ENCODE assay signal across 12 cellular contexts in genomic region chr6:24664049-24664987, GRCh38. TPM values are rescaled to one million over a fixed set of nuclear protein-coding genes. Genes with fewer than 3 reads are reported as not detected.
DNase-seq lines count a peak whose midpoint lies in the region; ATAC-seq, FAIRE-seq and TF ChIP-seq lines count a peak whose summit lies in the region.
"Had no signal": no experiment of that assay in that cellular context is flagged by ENCODE, and none has a peak within 500 bp of the region (broad histone marks: within the 10 kb centered on the region; RNA-seq: fewer than 3 reads in every experiment).

No MANE protein-coding gene starts in this region.

- peak overlapping the region; percentile 86 for H3K27ac ChIP-seq in CD4-positive, CD25-positive, alpha-beta regulatory T cell (ENCODE audit: insufficient read depth, low read length, poor library complexity, severe bottlenecking)
- no peak overlapping the region for H3K27ac ChIP-seq in HUES48 (ENCODE audit: low read depth, low read length)
- no peak overlapping the region for H3K27ac ChIP-seq in GM12878 (ENCODE audit: control insufficient read depth, insufficient read depth)
- H3K27ac ChIP-seq: body of pancreas, psoas muscle had no signal

- no TSS peak for BruUV-seq in GM12878 (replicated peaks; lab: Mats Ljungman, UMichigan)

- H3K36me3 Mint-ChIP-seq in CD4-positive, CD25-positive, alpha-beta regulatory T cell = peaks cover 36% of the 10 kb centered on the region
- H3K36me3 Mint-ChIP-seq in naive thymus-derived CD8-positive, alpha-beta T cell = peaks cover 0 to 53% (median 6%) of the 10 kb centered on the region in 3 donors

- H3K27ac Mint-ChIP-seq in CD4-positive, CD25-positive, alpha-beta regulatory T cell = peak overlapping the region; percentile 4 to 97 (median 17)
- peak overlapping the region in 7 of 10 donors; percentile 3 to 100 (median 39) for H3K27ac Mint-ChIP-seq in naive thymus-derived CD8-positive, alpha-beta T cell

- no peaks in the 10 kb centered on the region for H3K27me3 Mint-ChIP-seq in CD4-positive, CD25-positive, alpha-beta regulatory T cell
- H3K27me3 Mint-ChIP-seq in naive thymus-derived CD8-positive, alpha-beta T cell = no peaks in the 10 kb centered on the region

- SMC1A ChIA-PET in GM12878 (lab: Charles Lee; ENCODE audit: uncharacterized antibody, unreplicated experiment) = interaction anchor here (0.9 to 1.7 kb wide), 7 partner anchors 19 to 407 kb away, joined by 3 to 6 read pairs (median 3); no protein-coding TSS in a partner anchor

- 95% methylated on average over 7 of the region's 7 CpGs for WGBS in GM12878 (ENCODE audit: insufficient coverage, insufficient replicate concordance, low lambda C conversion rate, missing lambda C conversion rate)

- H3K9me3 Mint-ChIP-seq in CD4-positive, CD25-positive, alpha-beta regulatory T cell = peaks cover 0 to 2% (median 0%) of the 10 kb centered on the region in 7 donors
- no peaks in the 10 kb centered on the region for H3K9me3 Mint-ChIP-seq in naive thymus-derived CD8-positive, alpha-beta T cell

- no peak for ATAC-seq in CD4-positive, CD25-positive, alpha-beta regulatory T cell (ENCODE audit: low read depth in 2 of 2)
- no peak for ATAC-seq in GM12878
- no peak for ATAC-seq in naive thymus-derived CD8-positive, alpha-beta T cell
- no peak for ATAC-seq in GM18517 (IDR thresholded peaks at IDR 0.05; ENCODE audit: unreplicated experiment)
- ATAC-seq in omental fat pad (ENCODE audit: low FRiP score) = no peak
- ATAC-seq: body of pancreas, psoas muscle had no signal

- peak overlapping the region; percentile 94 to 100 (median 99) for H3K4me3 Mint-ChIP-seq in CD4-positive, CD25-positive, alpha-beta regulatory T cell
- H3K4me3 Mint-ChIP-seq in naive thymus-derived CD8-positive, alpha-beta T cell = peak overlapping the region in 9 of 10 donors; percentile 53 to 100 (median 99)

- peaks cover 39% of the 10 kb centered on the region for H3K79me2 ChIP-seq in GM12878 (ENCODE audit: control insufficient read depth, insufficient read depth, low read length)

- RAD21 ChIA-PET in GM12878 (lab: Charles Lee; ENCODE audit: unreplicated experiment) = no interaction called here

- POLR2A ChIA-PET in GM12878 (lab: Charles Lee) = interaction anchor here (0.7 to 1.9 kb wide), 4 partner anchors 54 to 362 kb away, joined by 3 to 8 read pairs (median 4); partner anchors contain the start of gene C6orf62
- POLR2A ChIA-PET in naive thymus-derived CD8-positive, alpha-beta T cell (lab: Charles Lee) = interaction anchor here (2.9 kb wide), 1 partner anchor 18 kb away, joined by 12 read pairs; the partner anchor contains the start of gene KIAA0319

- H3K4me2 ChIP-seq in GM12878 (ENCODE audit: control insufficient read depth, insufficient read depth) = peak overlapping the region; percentile 51

- peaks cover 30% of the 10 kb centered on the region for H3K36me3 ChIP-seq in CD4-positive, CD25-positive, alpha-beta regulatory T cell (ENCODE audit: control insufficient read depth, insufficient read depth, low read length)
- H3K36me3 ChIP-seq in HUES48 (ENCODE audit: control insufficient read depth, insufficient read depth, low read length) = peaks cover 42% of the 10 kb centered on the region
- H3K36me3 ChIP-seq in GM12878 (ENCODE audit: control insufficient read depth in 2 of 2, insufficient read depth in 2 of 2, low read length in 1 of 2) = peaks cover 0 to 13% of the 10 kb centered on the region in 2 experiments; a peak in 2 of 4 replicates

- H3K27me3 ChIP-seq in CD4-positive, CD25-positive, alpha-beta regulatory T cell (ENCODE audit: control insufficient read depth, insufficient read depth, low read length) = no peaks in the 10 kb centered on the region
- H3K27me3 ChIP-seq in HUES48 (ENCODE audit: control insufficient read depth, insufficient read depth, low read length) = no peaks in the 10 kb centered on the region
- H3K27me3 ChIP-seq in GM12878 (replicated peaks in 1 of 2; ENCODE audit: control insufficient read depth in 2 of 2, insufficient read depth in 2 of 2, low read length in 1 of 2) = no peaks in the 10 kb centered on the region
- H3K27me3 ChIP-seq: body of pancreas had no signal

- DNase-seq in CD4-positive, CD25-positive, alpha-beta regulatory T cell = no peak
- no peak for DNase-seq in GM12878 (ENCODE audit: low read depth, low spot score)
- DNase-seq in naive thymus-derived CD8-positive, alpha-beta T cell = no peak
- no peak for DNase-seq in NCI-H146 (lab: John Stamatoyannopoulos, UW)
- DNase-seq in nucleus accumbens (lab: John Stamatoyannopoulos, UW) = no peak
- DNase-seq in omental fat pad (ENCODE audit: low spot score) = no peak
- DNase-seq: body of pancreas, psoas muscle had no signal

- TF ChIP-seq RAD21 in GM12878 (IDR thresholded peaks at IDR 0.05; ENCODE audit: insufficient read depth, low read depth, low read length) = no peak

- no peaks in the 10 kb centered on the region for H4K20me1 ChIP-seq in GM12878 (ENCODE audit: control insufficient read depth, insufficient read depth)

- no peak for FAIRE-seq in GM12878 (lab: Jason Lieb, UNC)
- FAIRE-seq: D721Med, islet of Langerhans had no signal

- TF ChIP-seq POLR2A in GM12878 (IDR thresholded peaks at IDR 0.05; ENCODE audit: low read depth, low read length) = no peak

- H3K4me1 ChIP-seq in CD4-positive, CD25-positive, alpha-beta regulatory T cell (ENCODE audit: control insufficient read depth, insufficient read depth, low read length, poor library complexity, severe bottlenecking) = peaks cover 44% of the 10 kb centered on the region
- peaks cover 16% of the 10 kb centered on the region for H3K4me1 ChIP-seq in HUES48 (ENCODE audit: control insufficient read depth, insufficient read depth, low read length)
- peaks cover 10% of the 10 kb centered on the region for H3K4me1 ChIP-seq in GM12878 (ENCODE audit: control insufficient read depth, insufficient read depth, low read length)

- intact Hi-C loops in GM12878 (cut with micrococcal nuclease; ENCODE audit: unreplicated experiment) = no loop called here

- no peak overlapping the region for H2AFZ ChIP-seq in GM12878 (ENCODE audit: control insufficient read depth, low read depth, low read length)

- no peak overlapping the region for H3K9ac ChIP-seq in HUES48 (ENCODE audit: low read depth, low read length)
- H3K9ac ChIP-seq in GM12878 (ENCODE audit: control insufficient read depth, insufficient read depth, low read length) = peak overlapping the region; percentile 38

- peaks cover 47 to 92% (median 70%) of the 10 kb centered on the region in 4 donors for H3K4me1 Mint-ChIP-seq in CD4-positive, CD25-positive, alpha-beta regulatory T cell
- H3K4me1 Mint-ChIP-seq in naive thymus-derived CD8-positive, alpha-beta T cell = peaks cover 34 to 83% (median 75%) of the 10 kb centered on the region in 4 donors

- no peak for TF ChIP-seq EP300 in GM12878 (IDR thresholded peaks at IDR 0.05; ENCODE audit: borderline replicate concordance in 1 of 2, control insufficient read depth in 1 of 2, low read depth in 2 of 2, low read length in 2 of 2)

- H3K9me3 ChIP-seq in CD4-positive, CD25-positive, alpha-beta regulatory T cell (ENCODE audit: control insufficient read depth in 2 of 2, low read length in 2 of 2) = no peaks in the 10 kb centered on the region
- peaks cover 2% of the 10 kb centered on the region; the same call in 1 of the 2 replicates for H3K9me3 ChIP-seq in HUES48 (ENCODE audit: control insufficient read depth, insufficient read depth, low read length)
- no peaks in the 10 kb centered on the region for H3K9me3 ChIP-seq in GM12878 (replicated peaks; ENCODE audit: control insufficient read depth, insufficient read depth, low read length)
- H3K9me3 ChIP-seq: body of pancreas, psoas muscle had no signal

- in situ Hi-C loops in GM12878 (cut with MboI) = no loop called here

- CTCF ChIA-PET in GM12878 (lab: Yijun Ruan, JAX) = interaction anchor here (0.8 to 2.1 kb wide), 4 partner anchors 9 to 115 kb away, joined by 3 to 6 read pairs (median 4); no protein-coding TSS in a partner anchor

- no peak for TF ChIP-seq CTCF in GM12878 (IDR thresholded peaks at IDR 0.05 in 2 of 3, conservative IDR thresholded peaks at IDR 0.05 in 1 of 3; ENCODE audit: control insufficient read depth in 2 of 3, extremely low read depth in 1 of 3, insufficient read depth in 1 of 3, low read depth in 3 of 3, low read length in 3 of 3)
- no peak for TF ChIP-seq CTCF in omental fat pad (IDR thresholded peaks at IDR 0.05)

- H3K4me3 ChIP-seq in CD4-positive, CD25-positive, alpha-beta regulatory T cell (ENCODE audit: low read depth, low read length) = peak overlapping the region; percentile 97
- H3K4me3 ChIP-seq in HUES48 (ENCODE audit: low read depth, low read length) (0 out of 2 replicates have a peak overlapping the region, but pooled peaks have one; percentile 94), GM12878 (no peak overlapping the region; the same call in 1 of the 2 replicates)
- H3K4me3 ChIP-seq: body of pancreas had no signal

RNA-seq across cellular contexts. Expression of gene TDP2, which starts 2.4 kb away (rescaled TPM):
- total RNA-seq in CD4-positive, CD25-positive, alpha-beta regulatory T cell = 43.2 TPM
- polyA plus RNA-seq in CD4-positive, CD25-positive, alpha-beta regulatory T cell = 10 to 100 TPM; 55.2 to 68.6 (median 57.1) TPM
- 44.7 and 45.5 TPM in 2 replicates for total RNA-seq in GM12878 (2013; cell fraction: nucleolus; rRNA removed)
- 32.1 and 35.1 TPM in 2 replicates for total RNA-seq in GM12878 (2014; rRNA removed)
- 30.4 and 32.9 TPM in 2 replicates for total RNA-seq in GM12878 (2014; rRNA removed; fragmentation: Illumina TruSeq; extraction: Trizol)
- 35.8 and 38.1 TPM in 2 replicates for total RNA-seq in GM12878 (2021)
- polyA plus RNA-seq in GM12878 (2011; ENCODE audit: low read depth) = 26.8 TPM
- polyA plus RNA-seq in GM12878 (2011; rRNA removed) = 48.7 and 71.6 TPM in 2 replicates
- 18.0 and 28.8 TPM in 2 replicates for polyA plus RNA-seq in GM12878 (2011; cell fraction: cytosol; rRNA removed)
- 33.2 and 46.6 TPM in 2 replicates for polyA plus RNA-seq in GM12878 (2011; cell fraction: nucleus; rRNA removed)
- polyA plus RNA-seq in GM12878 (2012) = 35.9 and 36.0 TPM in 2 replicates
- polyA plus RNA-seq in GM12878 (2014; fragmentation: Illumina TruSeq; extraction: Trizol) = 52.5 and 59.2 TPM in 2 replicates
- polyA plus RNA-seq in GM12878 (2014; fragmentation: Nextera tagmentation; extraction: Ambion mirVana) = 10 to 100 TPM; 24.4 to 29.8 TPM
- polyA plus RNA-seq in GM12878 (2014; rRNA removed) = 35.3 and 39.6 TPM in 2 replicates
- 10 to 100 TPM; 50.5 to 53.3 TPM for polyA plus RNA-seq in GM12878 (2016; fragmentation: Nextera tagmentation; extraction: Ambion mirVana)
- 20.3 and 20.5 TPM in 2 replicates for polyA minus RNA-seq in GM12878 (2011; rRNA and poly(A)+ RNA removed)
- 10.8 and 11.3 TPM in 2 replicates for polyA minus RNA-seq in GM12878 (2011; cell fraction: cytosol; rRNA and poly(A)+ RNA removed)
- 33.6 and 57.3 TPM in 2 replicates for polyA minus RNA-seq in GM12878 (2011; cell fraction: nucleus; rRNA and poly(A)+ RNA removed)
- total RNA-seq in naive thymus-derived CD8-positive, alpha-beta T cell = 10 to 100 TPM; 74.7 to 76.6 TPM
- polyA plus RNA-seq in naive thymus-derived CD8-positive, alpha-beta T cell = 10 to 100 TPM; 37.9 to 49.1 (median 44.5) TPM
- total RNA-seq in omental fat pad = 10 to 100 TPM; 24.0 to 40.2 (median 33.1) TPM

RNA-seq across cellular contexts. Expression of gene ACOT13, which starts 2.6 kb away (rescaled TPM):
- 2.9 TPM for total RNA-seq in CD4-positive, CD25-positive, alpha-beta regulatory T cell
- 10 to 100 TPM; 14.3 to 26.7 (median 17.2) TPM for polyA plus RNA-seq in CD4-positive, CD25-positive, alpha-beta regulatory T cell
- total RNA-seq in GM12878 (2013; cell fraction: nucleolus; rRNA removed) = 3.6 and 4.8 TPM in 2 replicates
- total RNA-seq in GM12878 (2014; rRNA removed) = 6.0 and 7.5 TPM in 2 replicates
- total RNA-seq in GM12878 (2014; rRNA removed; fragmentation: Illumina TruSeq; extraction: Trizol) = 26.6 and 28.2 TPM in 2 replicates
- total RNA-seq in GM12878 (2021) = 28.6 and 33.8 TPM in 2 replicates
- 3.9 TPM for polyA plus RNA-seq in GM12878 (2011; ENCODE audit: low read depth)
- polyA plus RNA-seq in GM12878 (2011; rRNA removed) = 31.4 and 48.4 TPM in 2 replicates
- polyA plus RNA-seq in GM12878 (2011; cell fraction: cytosol; rRNA removed) = 11.6 and 16.2 TPM in 2 replicates
- polyA plus RNA-seq in GM12878 (2011; cell fraction: nucleus; rRNA removed) = 6.4 and 8.4 TPM in 2 replicates
- polyA plus RNA-seq in GM12878 (2012) = 16.9 and 21.0 TPM in 2 replicates
- 41.9 and 46.5 TPM in 2 replicates for polyA plus RNA-seq in GM12878 (2014; fragmentation: Illumina TruSeq; extraction: Trizol)
- polyA plus RNA-seq in GM12878 (2014; fragmentation: Nextera tagmentation; extraction: Ambion mirVana) = 10 to 100 TPM; 54.8 to 60.6 TPM
- polyA plus RNA-seq in GM12878 (2014; rRNA removed) = 19.6 and 26.8 TPM in 2 replicates
- 10 to 100 TPM; 55.7 to 57.1 TPM for polyA plus RNA-seq in GM12878 (2016; fragmentation: Nextera tagmentation; extraction: Ambion mirVana)
- polyA minus RNA-seq in GM12878 (2011; rRNA and poly(A)+ RNA removed) = 2.2 and 5.0 TPM in 2 replicates
- polyA minus RNA-seq in GM12878 (2011; cell fraction: cytosol; rRNA and poly(A)+ RNA removed) = 1.2 and 4.4 TPM in 2 replicates
- polyA minus RNA-seq in GM12878 (2011; cell fraction: nucleus; rRNA and poly(A)+ RNA removed) = 1.3 and 2.3 TPM in 2 replicates
- total RNA-seq in naive thymus-derived CD8-positive, alpha-beta T cell = 10 to 100 TPM; 10.8 to 11.0 TPM
- polyA plus RNA-seq in naive thymus-derived CD8-positive, alpha-beta T cell = 10 to 100 TPM; 16.5 to 19.0 (median 16.5) TPM
- 10 to 100 TPM in 1 of 4 donors, 1 to 10 TPM in 3; 5.8 to 10.4 (median 7.7) TPM for total RNA-seq in omental fat pad

RNA-seq across cellular contexts. Expression of gene KIAA0319, which starts 18.3 kb away (rescaled TPM):
- not detected for total RNA-seq in CD4-positive, CD25-positive, alpha-beta regulatory T cell
- under 1 TPM in 1 of 4 donors, not detected in 3; 0.02 TPM for polyA plus RNA-seq in CD4-positive, CD25-positive, alpha-beta regulatory T cell
- not detected in 2 replicates for total RNA-seq in GM12878 (2013; cell fraction: nucleolus; rRNA removed)
- 0.05 TPM in 1 of 2 replicates, not detected in the other for total RNA-seq in GM12878 (2014; rRNA removed)
- 0.04 TPM in 1 of 2 replicates, not detected in the other for total RNA-seq in GM12878 (2014; rRNA removed; fragmentation: Illumina TruSeq; extraction: Trizol)
- 0.03 and 0.05 TPM in 2 replicates for total RNA-seq in GM12878 (2021)
- polyA plus RNA-seq in GM12878 (2011; ENCODE audit: low read depth) = not detected
- polyA plus RNA-seq in GM12878 (2011; rRNA removed) = 0.01 TPM in 1 of 2 replicates, not detected in the other
- 0.01 and 0.02 TPM in 2 replicates for polyA plus RNA-seq in GM12878 (2011; cell fraction: cytosol; rRNA removed)
- 0.03 and 0.06 TPM in 2 replicates for polyA plus RNA-seq in GM12878 (2011; cell fraction: nucleus; rRNA removed)
- 0.03 TPM in 1 of 2 replicates, not detected in the other for polyA plus RNA-seq in GM12878 (2012)
- 0.06 and 0.09 TPM in 2 replicates for polyA plus RNA-seq in GM12878 (2014; fragmentation: Illumina TruSeq; extraction: Trizol)
- polyA plus RNA-seq in GM12878 (2014; fragmentation: Nextera tagmentation; extraction: Ambion mirVana) = under 1 TPM in 1 of 2 experiments, not detected in 1; 0.02 TPM
- polyA plus RNA-seq in GM12878 (2014; rRNA removed) = 0.03 and 0.08 TPM in 2 replicates
- under 1 TPM; 0.05 to 0.09 TPM for polyA plus RNA-seq in GM12878 (2016; fragmentation: Nextera tagmentation; extraction: Ambion mirVana)
- polyA minus RNA-seq in GM12878 (2011; rRNA and poly(A)+ RNA removed) = not detected in 2 replicates
- 0.10 TPM in 1 of 2 replicates, not detected in the other for polyA minus RNA-seq in GM12878 (2011; cell fraction: cytosol; rRNA and poly(A)+ RNA removed)
- polyA minus RNA-seq in GM12878 (2011; cell fraction: nucleus; rRNA and poly(A)+ RNA removed) = not detected in 2 replicates
- total RNA-seq in naive thymus-derived CD8-positive, alpha-beta T cell = not detected
- under 1 TPM in 2 of 3 donors, not detected in 1; 0.07 TPM for polyA plus RNA-seq in naive thymus-derived CD8-positive, alpha-beta T cell
- under 1 TPM; 0.09 to 0.16 (median 0.12) TPM for total RNA-seq in omental fat pad

RNA-seq across cellular contexts. Expression of gene C6orf62, which starts 54.6 kb away (rescaled TPM):
- 124 TPM for total RNA-seq in CD4-positive, CD25-positive, alpha-beta regulatory T cell
- 100 to 1,000 TPM in 1 of 4 donors, 10 to 100 TPM in 3; 91.7 to 106 (median 98.6) TPM for polyA plus RNA-seq in CD4-positive, CD25-positive, alpha-beta regulatory T cell
- 86.5 and 96.5 TPM in 2 replicates for total RNA-seq in GM12878 (2013; cell fraction: nucleolus; rRNA removed)
- total RNA-seq in GM12878 (2014; rRNA removed) (55.6 and 61.5 TPM in 2 replicates), GM12878 (2014; rRNA removed; fragmentation: Illumina TruSeq; extraction: Trizol) (92.2 and 92.7 TPM in 2 replicates), GM12878 (2021) (111 and 113 TPM in 2 replicates), omental fat pad (10 to 100 TPM; 54.4 to 81.3 (median 78.4) TPM)
- polyA plus RNA-seq in GM12878 (2011; ENCODE audit: low read depth) = 46.1 TPM
- polyA plus RNA-seq in GM12878 (2011; rRNA removed) (128 and 158 TPM in 2 replicates), GM12878 (2014; fragmentation: Illumina TruSeq; extraction: Trizol) (125 and 161 TPM in 2 replicates), GM12878 (2014; fragmentation: Nextera tagmentation; extraction: Ambion mirVana) (100 to 1,000 TPM; 196 to 565 TPM), GM12878 (2014; rRNA removed) (66.8 and 73.9 TPM in 2 replicates), GM12878 (2016; fragmentation: Nextera tagmentation; extraction: Ambion mirVana) (100 to 1,000 TPM; 290 to 309 TPM)
- polyA plus RNA-seq in GM12878 (2011; cell fraction: cytosol; rRNA removed) = 53.6 and 63.0 TPM in 2 replicates
- 81.7 and 136 TPM in 2 replicates for polyA plus RNA-seq in GM12878 (2011; cell fraction: nucleus; rRNA removed)
- polyA plus RNA-seq in GM12878 (2012) = 85.1 and 101 TPM in 2 replicates
- 89.7 and 107 TPM in 2 replicates for polyA minus RNA-seq in GM12878 (2011; rRNA and poly(A)+ RNA removed)
- 42.2 and 63.3 TPM in 2 replicates for polyA minus RNA-seq in GM12878 (2011; cell fraction: cytosol; rRNA and poly(A)+ RNA removed)
- 36.1 and 50.7 TPM in 2 replicates for polyA minus RNA-seq in GM12878 (2011; cell fraction: nucleus; rRNA and poly(A)+ RNA removed)
- 100 to 1,000 TPM; 188 to 190 TPM for total RNA-seq in naive thymus-derived CD8-positive, alpha-beta T cell
- 100 to 1,000 TPM in 2 of 3 donors, 10 to 100 TPM in 1; 81.5 to 126 (median 101) TPM for polyA plus RNA-seq in naive thymus-derived CD8-positive, alpha-beta T cell
